12 cellular contexts compared by ENCODE assay signal in the genomic region with DNA sequence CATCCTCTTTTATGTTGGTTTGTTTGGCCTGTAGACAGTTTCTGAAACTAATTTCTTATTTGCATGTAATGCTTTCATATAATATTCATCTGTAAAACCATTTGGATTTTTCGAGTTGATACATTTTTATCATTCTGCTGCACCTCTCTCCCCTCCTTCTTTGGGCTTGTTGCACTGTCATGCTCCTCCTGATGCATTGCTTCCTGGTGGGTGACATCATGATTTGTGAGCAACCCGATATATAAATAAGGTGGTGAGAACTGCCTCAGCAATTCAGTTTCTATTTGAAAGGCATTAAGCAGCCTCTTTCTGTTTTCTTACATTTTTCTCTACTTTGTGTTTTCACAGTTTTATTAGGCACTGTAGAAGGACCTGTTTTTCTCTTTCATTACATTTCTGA.
DNase-seq lines count a peak whose midpoint lies in the region; ATAC-seq, FAIRE-seq and TF ChIP-seq lines count a peak whose summit lies in the region.
"Had no signal": no experiment of that assay in that cellular context is flagged by ENCODE, and none has a peak within 500 bp of the region (broad histone marks: within the 10 kb centered on the region; RNA-seq: fewer than 3 reads in every experiment).

No MANE protein-coding gene starts in this region.

- DNase-seq in AG04450 (ENCODE audit: low read depth, low spot score), result peak; percentile 39
- peak; percentile 53 for DNase-seq in astrocyte of the spinal cord (ENCODE audit: low read depth, low spot score)
- DNase-seq in NCI-H2107 treated with DMSO at 0.1 percent for 48 hours (lab: John Stamatoyannopoulos, UW; ENCODE audit: unreplicated experiment), result no peak
- DNase-seq in frontal cortex (ENCODE audit: low spot score in 2 of 2), result no peak
- no peak for DNase-seq in activated gamma-delta T cell treated with Interleukin-2 at 50 U/mL for 16 hours
- no peak for DNase-seq in cortex of kidney (lab: John Stamatoyannopoulos, UW)
- DNase-seq: central memory CD4-positive, alpha-beta T cell; ovary; trophoblast cell had no signal

- no peaks in the 10 kb centered on the region for H3K9me3 ChIP-seq in AG04450 (ENCODE audit: control insufficient read depth, insufficient read depth, low read length)
- H3K9me3 ChIP-seq: ovary had no signal

- no peak for TF ChIP-seq CTCF in AG04450 (IDR thresholded peaks at IDR 0.05; ENCODE audit: low read depth, low read length)
- TF ChIP-seq CTCF in astrocyte of the spinal cord (IDR thresholded peaks at IDR 0.05; ENCODE audit: low read depth, low read length), result no peak

- POLR2A ChIA-PET in AG04450 (lab: Yijun Ruan, JAX), result no interaction called here

- CTCF ChIA-PET in AG04450 (lab: Charles Lee), result no interaction called here

- H3K27ac ChIP-seq in AG04450 (ENCODE audit: low read depth, low read length), result no peak overlapping the region
- H3K27ac ChIP-seq: ovary had no signal

- H3K4me3 ChIP-seq in AG04450 (ENCODE audit: low read depth, low read length), result no peak overlapping the region
- no peak overlapping the region for H3K4me3 ChIP-seq in astrocyte of the spinal cord (ENCODE audit: low read depth, low read length)
- H3K4me3 ChIP-seq: ovary had no signal

- ATAC-seq in GM18870 (IDR thresholded peaks at IDR 0.05; ENCODE audit: unreplicated experiment), result peak; percentile 33
- peak; percentile 29 for ATAC-seq in HG03196 (IDR thresholded peaks at IDR 0.05; ENCODE audit: unreplicated experiment)
- ATAC-seq: Panc1 had no signal

- in situ Hi-C loops in astrocyte of the spinal cord (cut with HindIII; ENCODE audit: low sequenced_read_pairs), result no loop called here

- no peak for FAIRE-seq in frontal cortex (lab: Jason Lieb, UNC)

- H3K27me3 ChIP-seq in AG04450 (ENCODE audit: control insufficient read depth, insufficient read depth, low read length), result no peaks in the 10 kb centered on the region
- H3K27me3 ChIP-seq: ovary had no signal

Comparison
In these comparisons a context has a peak if more than half of its experiments do, and no peak if none do; other contexts are left out.
1. DNase-seq: peak in AG04450 (single experiment) and astrocyte of the spinal cord (single experiment); none in NCI-H2107 treated with DMSO at 0.1 percent for 48 hours (single experiment), frontal cortex (0 of 2), activated gamma-delta T cell treated with Interleukin-2 at 50 U/mL for 16 hours (single experiment) and cortex of kidney (single experiment).